8 cellular contexts compared by ENCODE assay signal in genomic region chr19:35648017-35648961, GRCh38. TPM values are rescaled to one million over a fixed set of nuclear protein-coding genes. Genes with fewer than 3 reads are reported as not detected.
DNase-seq lines count a peak whose midpoint lies in the region; ATAC-seq, FAIRE-seq and TF ChIP-seq lines count a peak whose summit lies in the region.

Gene COX6B1 (plus strand): TSS chr19:35648323. CDS start chr19:35651244, 2,921 bp downstream.

- H2AFZ ChIP-seq in OCI-LY7 (ENCODE audit: low read length) (peak within 1 kb of the TSS; percentile 62; the same call in 1 of the 2 replicates), endothelial cell of umbilical vein (ENCODE audit: low read depth, low read length) (peak within 1 kb of the TSS; percentile 77)

- H3K4me3 Mint-ChIP-seq in Calu3 (ENCODE audit: low read depth, unreplicated experiment): peak within 1 kb of the TSS; percentile 88

- ATAC-seq in GM21515 (IDR thresholded peaks at IDR 0.05; ENCODE audit: unreplicated experiment): peak; percentile 61

- no peaks in the 10 kb centered on the region for H3K9me1 ChIP-seq in endothelial cell of umbilical vein (replicated peaks; ENCODE audit: control insufficient read depth, extremely low read depth, insufficient read depth, low read length)

- intact Hi-C loops in Calu3 (cut with micrococcal nuclease; ENCODE audit: unreplicated experiment): no loop called here
- intact Hi-C loops in OCI-LY7 (cut with micrococcal nuclease; ENCODE audit: unreplicated experiment): loop anchor here (1.0 to 10.0 kb wide), 3 partner anchors 36 to 407 kb away; partner anchors contain the start of genes HAUS5, THAP8, TMEM147 and WDR62
- intact Hi-C loops in endothelial cell of umbilical vein (cut with micrococcal nuclease): loop anchor here (5.0 kb wide), 1 partner anchor 109 kb away; the partner anchor contains the start of genes HSPB6 and PROSER3

- peaks cover 28% of the 10 kb centered on the region for H3K4me1 Mint-ChIP-seq in Calu3 (ENCODE audit: low read depth, unreplicated experiment)

- H3K9me3 Mint-ChIP-seq in Calu3 (ENCODE audit: low read depth, unreplicated experiment): no peaks in the 10 kb centered on the region

- peak; percentile 99 for FAIRE-seq in endothelial cell of umbilical vein (lab: Jason Lieb, UNC)

- H3K9me2 ChIP-seq in OCI-LY7 (ENCODE audit: insufficient read depth, low read length): no peaks in the 10 kb centered on the region

- peak; percentile 88 for TF ChIP-seq POLR2A in endothelial cell of umbilical vein (IDR thresholded peaks at IDR 0.05; ENCODE audit: low read depth, low read length)

- H3K36me3 Mint-ChIP-seq in Calu3 (ENCODE audit: insufficient read depth, unreplicated experiment): peaks cover 61% of the 10 kb centered on the region

- H3K36me3 ChIP-seq in OCI-LY7 (ENCODE audit: insufficient read depth, low read length) (peaks cover 28% of the 10 kb centered on the region), endothelial cell of umbilical vein (ENCODE audit: control insufficient read depth in 2 of 2, extremely low read depth in 1 of 2, insufficient read depth in 2 of 2, low read length in 2 of 2) (peaks cover 0 to 3% of the 10 kb centered on the region in 2 experiments)

- dilution Hi-C loops in endothelial cell of umbilical vein (cut with MboI; ENCODE audit: extremely low pct_ligation_motif_present, low sequenced_read_pairs): no loop called here

- H3K27ac ChIP-seq in OCI-LY7 (ENCODE audit: low read depth, low read length, poor library complexity, severe bottlenecking) (peak within 1 kb of the TSS; percentile 44), endothelial cell of umbilical vein (ENCODE audit: insufficient read depth, low read depth, low read length) (peak within 1 kb of the TSS; percentile 65)

- DNase-seq in Calu3 (peak; percentile 94), HuH-7.5 (ENCODE audit: low spot score) (peak; percentile 93), OCI-LY7 (ENCODE audit: low spot score) (peak; percentile 99), activated T-cell treated with anti-CD3 and anti-CD28 coated beads for 1 hour (ENCODE audit: low read depth) (peak; percentile 79), endothelial cell of umbilical vein (ENCODE audit: low read depth, low spot score) (peak; percentile 96), middle frontal gyrus (ENCODE audit: extremely low spot score, low spot score) (peak; percentile 94)
- peak; percentile 77 to 85 for DNase-seq in stimulated activated CD8-positive, alpha-beta memory T cell treated with anti-CD3 and anti-CD28 coated beads, Interleukin-2, amount 100 ng/mL, for 48 hours (ENCODE audit: low read depth in 2 of 2)

- H3K4me1 ChIP-seq in OCI-LY7 (ENCODE audit: insufficient read depth, low read length, poor library complexity, severe bottlenecking) (peaks cover 36% of the 10 kb centered on the region), endothelial cell of umbilical vein (ENCODE audit: control insufficient read depth, extremely low read depth, insufficient read depth, low read length) (peaks cover 12% of the 10 kb centered on the region)

- H3K9ac ChIP-seq in endothelial cell of umbilical vein (replicated peaks; ENCODE audit: extremely low read depth, insufficient read depth, low read length): peak within 1 kb of the TSS; percentile 80

- CTCF ChIA-PET in Calu3 (lab: Charles Lee): interaction anchor here (0.6 to 1.2 kb wide), 5 partner anchors 89 to 279 kb away, joined by 3 to 11 read pairs (median 5); partner anchors contain the start of genes PSENEN and U2AF1L4
- CTCF ChIA-PET in OCI-LY7 (lab: Charles Lee; ENCODE audit: unreplicated experiment): interaction anchor here (0.6 kb wide), 1 partner anchor 100 kb away, joined by 3 read pairs; no protein-coding TSS in a partner anchor
- CTCF ChIA-PET in endothelial cell of umbilical vein (lab: Charles Lee): interaction anchor here (0.7 to 1.4 kb wide), 2 partner anchors 9 to 99 kb away, joined by 4 to 6 read pairs; no protein-coding TSS in a partner anchor

- peaks cover 33% of the 10 kb centered on the region for H3K79me2 ChIP-seq in OCI-LY7 (ENCODE audit: insufficient read depth, low read depth, low read length)
- peaks cover 19% of the 10 kb centered on the region for H3K79me2 ChIP-seq in endothelial cell of umbilical vein (ENCODE audit: control insufficient read depth, insufficient read depth, low read length)

- peak within 1 kb of the TSS; percentile 89 for H3K4me3 ChIP-seq in OCI-LY7 (ENCODE audit: low read depth, low read length, poor library complexity, severe bottlenecking)
- H3K4me3 ChIP-seq in endothelial cell of umbilical vein (replicated peaks in 1 of 3; ENCODE audit: insufficient read depth in 1 of 3, low read depth in 1 of 3, low read length in 3 of 3): peak within 1 kb of the TSS; percentile 81 to 97 (median 89)

- TF ChIP-seq CTCF in Calu3 (IDR thresholded peaks at IDR 0.05; ENCODE audit: unreplicated experiment): no peak
- no peak for TF ChIP-seq CTCF in OCI-LY7 (conservative IDR thresholded peaks at IDR 0.05; ENCODE audit: low read length)
- TF ChIP-seq CTCF in endothelial cell of umbilical vein (IDR thresholded peaks at IDR 0.05; ENCODE audit: extremely low read depth in 1 of 2, insufficient read depth in 1 of 2, low read depth in 1 of 2, low read length in 2 of 2): no peak

- H3K27ac Mint-ChIP-seq in Calu3 (ENCODE audit: unreplicated experiment): peak within 1 kb of the TSS; percentile 78

- H3K4me2 ChIP-seq in OCI-LY7 (ENCODE audit: low read length) (peak within 1 kb of the TSS; percentile 84), endothelial cell of umbilical vein (ENCODE audit: insufficient read depth, low read length) (peak within 1 kb of the TSS; percentile 74)

- TSS peak; percentile 73 for BruUV-seq in Calu3 (replicated peaks; lab: Mats Ljungman, UMichigan)
- BruUV-seq in OCI-LY7 (replicated peaks; lab: Mats Ljungman, UMichigan): TSS peak; percentile 91
- BruUV-seq in endothelial cell of umbilical vein (replicated peaks; lab: Mats Ljungman, UMichigan): TSS peak; percentile 66

- H3K27me3 Mint-ChIP-seq in Calu3 (ENCODE audit: unreplicated experiment): no peaks in the 10 kb centered on the region

- H3K9me3 ChIP-seq in OCI-LY7 (ENCODE audit: low read length): no peaks in the 10 kb centered on the region
- H3K9me3 ChIP-seq in endothelial cell of umbilical vein (replicated peaks; ENCODE audit: control insufficient read depth, insufficient read depth, low read length): no peaks in the 10 kb centered on the region

- H4K20me1 ChIP-seq in OCI-LY7 (ENCODE audit: insufficient read depth, low read length) (0 out of 2 replicates have a peak, but pooled peaks cover 5% of the 10 kb centered on the region), endothelial cell of umbilical vein (replicated peaks; ENCODE audit: control insufficient read depth, extremely low read depth, insufficient read depth, low read length) (no peaks in the 10 kb centered on the region)

- POLR2A ChIA-PET in OCI-LY7 (lab: Charles Lee) (interaction anchor here (0.5 to 1.5 kb wide), 19 partner anchors 9 to 771 kb away, joined by 3 to 10 read pairs (median 6); partner anchors contain the start of genes LIN37, PSENEN and U2AF1L4), endothelial cell of umbilical vein (lab: Charles Lee) (no interaction called here)

- no peaks in the 10 kb centered on the region for H3K27me3 ChIP-seq in endothelial cell of umbilical vein (ENCODE audit: control insufficient read depth in 2 of 2, insufficient read depth in 2 of 2, low read length in 2 of 2)

TF ChIP-seq in endothelial cell of umbilical vein, 7 proteins besides CTCF, POLR2A, EP300 and RAD21:
- TF ChIP-seq GATA2 (IDR thresholded peaks at IDR 0.05; ENCODE audit: insufficient read depth, insufficient read length, low read depth, low read length) (no peak), POLR2AphosphoS5 (IDR thresholded peaks at IDR 0.05; ENCODE audit: insufficient read depth, low read depth, low read length) (peak; percentile 87)

RNA-seq across cellular contexts. Expression of gene COX6B1, which starts in this region (rescaled TPM):
- 488 and 497 TPM in 2 replicates for total RNA-seq in Calu3 (2022)
- 404 and 536 TPM in 2 replicates for total RNA-seq in OCI-LY7 (2014; rRNA removed; shearing (Covaris generic))
- total RNA-seq in OCI-LY7 (2022): 373 and 395 TPM in 2 replicates
- 300 and 327 TPM in 2 replicates for total RNA-seq in endothelial cell of umbilical vein
- 692 and 759 TPM in 2 replicates for polyA plus RNA-seq in endothelial cell of umbilical vein
- polyA plus RNA-seq in endothelial cell of umbilical vein (2011; cell fraction: cytosol; rRNA removed): 721 and 850 TPM in 2 replicates
- 176 and 236 TPM in 2 replicates for polyA plus RNA-seq in endothelial cell of umbilical vein (2011; cell fraction: nucleus; rRNA removed)
- polyA plus RNA-seq in endothelial cell of umbilical vein (2012): 564 and 590 TPM in 2 replicates
- polyA minus RNA-seq in endothelial cell of umbilical vein: 349 and 385 TPM in 2 replicates
- 195 TPM for polyA minus RNA-seq in endothelial cell of umbilical vein (2011; cell fraction: cytosol; rRNA and poly(A)+ RNA removed)
- 33.5 and 36.0 TPM in 2 replicates for polyA minus RNA-seq in endothelial cell of umbilical vein (2011; cell fraction: nucleus; rRNA and poly(A)+ RNA removed)

Comparison
In these comparisons a context has a peak if more than half of its experiments do, and no peak if none do; other contexts are left out.
1. Peak in every context shown above with its lines: DNase-seq, ATAC-seq, H3K4me3 ChIP-seq and H3K27ac ChIP-seq.